Comparison of ENCODE assay signal across 11 cellular contexts in the genomic region with DNA sequence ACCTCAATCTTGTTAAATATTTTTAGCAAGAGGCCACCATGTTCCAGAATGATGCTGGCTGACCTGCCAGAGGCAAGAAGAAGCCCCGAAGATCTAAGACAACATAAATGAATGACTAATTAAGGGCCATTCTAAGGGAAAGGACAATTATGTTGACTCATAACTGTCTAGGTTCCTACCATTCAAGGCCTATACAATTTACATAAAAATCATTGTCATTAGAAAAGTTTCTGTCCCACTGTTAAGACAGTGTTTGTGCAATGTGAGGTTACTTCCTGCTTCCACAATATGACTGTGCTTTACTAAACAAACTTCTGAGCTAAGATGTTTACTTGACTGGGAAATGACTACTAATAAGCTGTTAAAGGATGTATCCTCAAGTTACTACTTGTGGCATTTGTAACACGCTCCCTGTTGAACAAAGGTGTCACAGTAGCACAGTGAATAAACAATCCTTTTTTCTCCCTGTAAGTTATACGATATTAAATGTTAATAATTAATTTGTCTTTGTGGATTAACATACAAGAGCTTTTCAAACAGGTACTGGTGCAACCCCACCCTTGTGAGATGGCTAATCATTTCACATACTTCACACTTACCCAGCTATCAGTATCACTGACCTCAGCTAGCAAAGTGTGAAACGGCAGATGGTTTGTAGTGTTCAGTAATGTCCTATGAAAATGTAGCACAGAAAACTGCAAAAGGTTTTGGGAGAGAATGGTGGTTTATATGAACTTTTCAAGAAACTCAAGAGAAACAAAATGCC.
DNase-seq lines count a peak whose midpoint lies in the region; ATAC-seq, FAIRE-seq and TF ChIP-seq lines count a peak whose summit lies in the region.
"Had no signal": no experiment of that assay in that cellular context is flagged by ENCODE, and none has a peak within 500 bp of the region (broad histone marks: within the 10 kb centered on the region; RNA-seq: fewer than 3 reads in every experiment).

No MANE protein-coding gene starts in this region.

- peak overlapping the region; percentile 35 for H3K4me2 ChIP-seq in keratinocyte (ENCODE audit: control insufficient read depth, extremely low read depth, insufficient read depth, low read depth, low read length)

- no peaks in the 10 kb centered on the region for H3K79me2 ChIP-seq in keratinocyte (ENCODE audit: control insufficient read depth, insufficient read depth, low read length)

- ATAC-seq in GM21619 (IDR thresholded peaks at IDR 0.05; ENCODE audit: unreplicated experiment): peak; percentile 61
- peak; percentile 56 for ATAC-seq in HG03571 (IDR thresholded peaks at IDR 0.05; ENCODE audit: unreplicated experiment)
- ATAC-seq: stimulated activated memory B cell treated with anti-CD40 and anti-IgM and Interleukin-4, amounts not matched to agents 10 μg/mL and 1 μg/mL and 100 μg/mL, for 72 hours had no signal

- H3K27me3 ChIP-seq in GM06990 (replicated peaks; ENCODE audit: control insufficient read depth, insufficient read depth, low read length) (no peaks in the 10 kb centered on the region), keratinocyte (ENCODE audit: control insufficient read depth, extremely low read depth, insufficient read depth, low read length) (no peaks in the 10 kb centered on the region)

- no peaks in the 10 kb centered on the region for H3K9me1 ChIP-seq in keratinocyte (ENCODE audit: control insufficient read depth, extremely low read depth, insufficient read depth, low read length)

- H3K27ac ChIP-seq in keratinocyte (ENCODE audit: control insufficient read depth, insufficient read depth, low read length): peak overlapping the region; percentile 59

- peak; percentile 52 for DNase-seq in GM06990 (ENCODE audit: extremely low read depth, insufficient read length)
- DNase-seq in keratinocyte (ENCODE audit: low read depth, low spot score): no peak
- no peak for DNase-seq in 8988T
- no peak for DNase-seq in NCI-H1436 (lab: John Stamatoyannopoulos, UW)
- no peak for DNase-seq in GM10266 (ENCODE audit: extremely low spot score)
- DNase-seq in AG20443 (ENCODE audit: low spot score): no peak
- DNase-seq: midbrain, NCI-H526 treated with DMSO at 0.1 percent for 48 hours had no signal

- H3K4me3 ChIP-seq in GM06990 (replicated peaks; ENCODE audit: low read depth, low read length): no peak overlapping the region
- H3K4me3 ChIP-seq in keratinocyte (ENCODE audit: control insufficient read depth in 2 of 3, extremely low read depth in 1 of 3, insufficient read depth in 2 of 3, low read depth in 1 of 3, low read length in 3 of 3): no peak overlapping the region

- TF ChIP-seq CTCF in GM06990 (IDR thresholded peaks at IDR 0.05; ENCODE audit: insufficient read depth, low read length, poor library complexity, severe bottlenecking): no peak
- TF ChIP-seq CTCF in keratinocyte (optimal IDR thresholded peaks at IDR 0.05 in 1 of 3, IDR thresholded peaks at IDR 0.05 in 1 of 3, conservative IDR thresholded peaks at IDR 0.05 in 1 of 3; ENCODE audit: extremely low read depth in 1 of 3, insufficient read depth in 2 of 3, low read length in 3 of 3): no peak
- TF ChIP-seq CTCF in GM10266 (IDR thresholded peaks at IDR 0.05; ENCODE audit: control insufficient read depth, insufficient read depth, low read depth, missing control alignments): no peak

- dilution Hi-C loops in keratinocyte (cut with MboI; ENCODE audit: extremely low pct_ligation_motif_present, low sequenced_read_pairs): no loop called here

- H4K20me1 ChIP-seq in keratinocyte (ENCODE audit: control insufficient read depth, extremely low read depth, insufficient read depth, low read length): no peaks in the 10 kb centered on the region

- H3K9me3 ChIP-seq in keratinocyte (ENCODE audit: control insufficient read depth, low read depth, low read length): no peaks in the 10 kb centered on the region

- H3K4me1 ChIP-seq in keratinocyte (ENCODE audit: control insufficient read depth, extremely low read depth, insufficient read depth, low read length): peaks cover 73% of the 10 kb centered on the region

- no peak overlapping the region for H2AFZ ChIP-seq in keratinocyte (ENCODE audit: control insufficient read depth, low read length)

- H3K36me3 ChIP-seq in GM06990 (ENCODE audit: control insufficient read depth, insufficient read depth, low read length) (no peaks in the 10 kb centered on the region), keratinocyte (ENCODE audit: control insufficient read depth in 2 of 2, extremely low read depth in 1 of 2, insufficient read depth in 2 of 2, low read length in 2 of 2) (no peaks in the 10 kb centered on the region)

- H3K9ac ChIP-seq in keratinocyte (ENCODE audit: control insufficient read depth, extremely low read depth, insufficient read depth, low read length): no peak overlapping the region

- FAIRE-seq in keratinocyte (lab: Jason Lieb, UNC): peak; percentile 72
